In the genomic region with DNA sequence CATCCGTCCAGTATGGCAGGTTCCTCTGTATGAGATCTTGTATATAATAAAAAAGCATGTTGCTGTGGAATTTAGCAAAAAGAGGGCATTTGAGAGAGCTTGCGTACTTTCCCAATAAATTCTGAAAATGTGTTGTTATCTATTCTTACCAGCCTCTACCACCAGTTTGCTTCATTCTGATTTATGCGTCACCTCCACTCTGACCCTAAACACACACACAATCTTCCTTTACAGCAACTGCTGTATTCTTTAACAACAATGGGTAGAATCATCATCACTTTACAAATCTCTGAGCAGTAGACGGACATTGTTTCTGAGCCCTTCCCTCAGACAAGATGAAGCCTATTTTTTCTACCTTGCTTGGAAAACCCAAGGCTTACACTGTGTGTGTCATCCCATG, we compare ENCODE assay signal across 3 cellular contexts.
A peak's percentile ranks its signal among the peaks of the same experiment; 100 is the strongest.
TF ChIP-seq lines count a peak whose summit lies in the region.

No MANE protein-coding gene starts in this region.

TF ChIP-seq in SK-N-SH, 30 proteins besides CTCF, POLR2A, EP300 and RAD21 (continued from another document):
- TF ChIP-seq, protein P1, sequence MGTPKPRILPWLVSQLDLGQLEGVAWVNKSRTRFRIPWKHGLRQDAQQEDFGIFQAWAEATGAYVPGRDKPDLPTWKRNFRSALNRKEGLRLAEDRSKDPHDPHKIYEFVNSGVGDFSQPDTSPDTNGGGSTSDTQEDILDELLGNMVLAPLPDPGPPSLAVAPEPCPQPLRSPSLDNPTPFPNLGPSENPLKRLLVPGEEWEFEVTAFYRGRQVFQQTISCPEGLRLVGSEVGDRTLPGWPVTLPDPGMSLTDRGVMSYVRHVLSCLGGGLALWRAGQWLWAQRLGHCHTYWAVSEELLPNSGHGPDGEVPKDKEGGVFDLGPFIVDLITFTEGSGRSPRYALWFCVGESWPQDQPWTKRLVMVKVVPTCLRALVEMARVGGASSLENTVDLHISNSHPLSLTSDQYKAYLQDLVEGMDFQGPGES (IDR thresholded peaks at IDR 0.05; ENCODE audit: low read depth, low read length): no peak
- TF ChIP-seq GATA2 (CRISPR knock-in tag; IDR thresholded peaks at IDR 0.05): no peak
- TF ChIP-seq, protein P2, sequence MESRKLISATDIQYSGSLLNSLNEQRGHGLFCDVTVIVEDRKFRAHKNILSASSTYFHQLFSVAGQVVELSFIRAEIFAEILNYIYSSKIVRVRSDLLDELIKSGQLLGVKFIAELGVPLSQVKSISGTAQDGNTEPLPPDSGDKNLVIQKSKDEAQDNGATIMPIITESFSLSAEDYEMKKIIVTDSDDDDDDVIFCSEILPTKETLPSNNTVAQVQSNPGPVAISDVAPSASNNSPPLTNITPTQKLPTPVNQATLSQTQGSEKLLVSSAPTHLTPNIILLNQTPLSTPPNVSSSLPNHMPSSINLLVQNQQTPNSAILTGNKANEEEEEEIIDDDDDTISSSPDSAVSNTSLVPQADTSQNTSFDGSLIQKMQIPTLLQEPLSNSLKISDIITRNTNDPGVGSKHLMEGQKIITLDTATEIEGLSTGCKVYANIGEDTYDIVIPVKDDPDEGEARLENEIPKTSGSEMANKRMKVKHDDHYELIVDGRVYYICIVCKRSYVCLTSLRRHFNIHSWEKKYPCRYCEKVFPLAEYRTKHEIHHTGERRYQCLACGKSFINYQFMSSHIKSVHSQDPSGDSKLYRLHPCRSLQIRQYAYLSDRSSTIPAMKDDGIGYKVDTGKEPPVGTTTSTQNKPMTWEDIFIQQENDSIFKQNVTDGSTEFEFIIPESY (IDR thresholded peaks at IDR 0.05; ENCODE audit: borderline replicate concordance, low read depth): no peak
- TF ChIP-seq JUND (IDR thresholded peaks at IDR 0.05): no peak
- TF ChIP-seq SIN3A (IDR thresholded peaks at IDR 0.05; ENCODE audit: borderline replicate concordance, low read depth, low read length): no peak
- no peak for TF ChIP-seq RXRA (IDR thresholded peaks at IDR 0.05; ENCODE audit: borderline replicate concordance, low read depth)
- TF ChIP-seq NRF1 (IDR thresholded peaks at IDR 0.05; ENCODE audit: low read depth, low read length): no peak
- no peak for TF ChIP-seq RCOR1 (IDR thresholded peaks at IDR 0.05; ENCODE audit: low read length)
TF ChIP-seq in SK-N-SH: peak in this region for 0.

TF ChIP-seq in SK-N-SH treated with all-trans-retinoic acid at 6 μM for 48 hours, 23 proteins besides CTCF, POLR2A, EP300 and RAD21 (continued from another document):
- TF ChIP-seq, protein P3, sequence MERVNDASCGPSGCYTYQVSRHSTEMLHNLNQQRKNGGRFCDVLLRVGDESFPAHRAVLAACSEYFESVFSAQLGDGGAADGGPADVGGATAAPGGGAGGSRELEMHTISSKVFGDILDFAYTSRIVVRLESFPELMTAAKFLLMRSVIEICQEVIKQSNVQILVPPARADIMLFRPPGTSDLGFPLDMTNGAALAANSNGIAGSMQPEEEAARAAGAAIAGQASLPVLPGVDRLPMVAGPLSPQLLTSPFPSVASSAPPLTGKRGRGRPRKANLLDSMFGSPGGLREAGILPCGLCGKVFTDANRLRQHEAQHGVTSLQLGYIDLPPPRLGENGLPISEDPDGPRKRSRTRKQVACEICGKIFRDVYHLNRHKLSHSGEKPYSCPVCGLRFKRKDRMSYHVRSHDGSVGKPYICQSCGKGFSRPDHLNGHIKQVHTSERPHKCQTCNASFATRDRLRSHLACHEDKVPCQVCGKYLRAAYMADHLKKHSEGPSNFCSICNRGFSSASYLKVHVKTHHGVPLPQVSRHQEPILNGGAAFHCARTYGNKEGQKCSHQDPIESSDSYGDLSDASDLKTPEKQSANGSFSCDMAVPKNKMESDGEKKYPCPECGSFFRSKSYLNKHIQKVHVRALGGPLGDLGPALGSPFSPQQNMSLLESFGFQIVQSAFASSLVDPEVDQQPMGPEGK (CRISPR knock-in tag; IDR thresholded peaks at IDR 0.05; ENCODE audit: borderline replicate concordance): no peak
- TF ChIP-seq PPARA (CRISPR knock-in tag; IDR thresholded peaks at IDR 0.05; ENCODE audit: borderline replicate concordance): no peak
- TF ChIP-seq, protein P4, sequence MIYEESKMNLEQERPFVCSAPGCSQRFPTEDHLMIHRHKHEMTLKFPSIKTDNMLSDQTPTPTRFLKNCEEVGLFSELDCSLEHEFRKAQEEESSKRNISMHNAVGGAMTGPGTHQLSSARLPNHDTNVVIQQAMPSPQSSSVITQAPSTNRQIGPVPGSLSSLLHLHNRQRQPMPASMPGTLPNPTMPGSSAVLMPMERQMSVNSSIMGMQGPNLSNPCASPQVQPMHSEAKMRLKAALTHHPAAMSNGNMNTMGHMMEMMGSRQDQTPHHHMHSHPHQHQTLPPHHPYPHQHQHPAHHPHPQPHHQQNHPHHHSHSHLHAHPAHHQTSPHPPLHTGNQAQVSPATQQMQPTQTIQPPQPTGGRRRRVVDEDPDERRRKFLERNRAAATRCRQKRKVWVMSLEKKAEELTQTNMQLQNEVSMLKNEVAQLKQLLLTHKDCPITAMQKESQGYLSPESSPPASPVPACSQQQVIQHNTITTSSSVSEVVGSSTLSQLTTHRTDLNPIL (CRISPR knock-in tag; IDR thresholded peaks at IDR 0.05; ENCODE audit: low read depth): no peak
- TF ChIP-seq ISL1 (CRISPR knock-in tag; IDR thresholded peaks at IDR 0.05): no peak
- no peak for TF ChIP-seq ZNF565 (CRISPR knock-in tag; conservative IDR thresholded peaks at IDR 0.05; ENCODE audit: low read depth)
- no peak for TF ChIP-seq RARB (CRISPR knock-in tag; IDR thresholded peaks at IDR 0.05)
- TF ChIP-seq, protein P5, sequence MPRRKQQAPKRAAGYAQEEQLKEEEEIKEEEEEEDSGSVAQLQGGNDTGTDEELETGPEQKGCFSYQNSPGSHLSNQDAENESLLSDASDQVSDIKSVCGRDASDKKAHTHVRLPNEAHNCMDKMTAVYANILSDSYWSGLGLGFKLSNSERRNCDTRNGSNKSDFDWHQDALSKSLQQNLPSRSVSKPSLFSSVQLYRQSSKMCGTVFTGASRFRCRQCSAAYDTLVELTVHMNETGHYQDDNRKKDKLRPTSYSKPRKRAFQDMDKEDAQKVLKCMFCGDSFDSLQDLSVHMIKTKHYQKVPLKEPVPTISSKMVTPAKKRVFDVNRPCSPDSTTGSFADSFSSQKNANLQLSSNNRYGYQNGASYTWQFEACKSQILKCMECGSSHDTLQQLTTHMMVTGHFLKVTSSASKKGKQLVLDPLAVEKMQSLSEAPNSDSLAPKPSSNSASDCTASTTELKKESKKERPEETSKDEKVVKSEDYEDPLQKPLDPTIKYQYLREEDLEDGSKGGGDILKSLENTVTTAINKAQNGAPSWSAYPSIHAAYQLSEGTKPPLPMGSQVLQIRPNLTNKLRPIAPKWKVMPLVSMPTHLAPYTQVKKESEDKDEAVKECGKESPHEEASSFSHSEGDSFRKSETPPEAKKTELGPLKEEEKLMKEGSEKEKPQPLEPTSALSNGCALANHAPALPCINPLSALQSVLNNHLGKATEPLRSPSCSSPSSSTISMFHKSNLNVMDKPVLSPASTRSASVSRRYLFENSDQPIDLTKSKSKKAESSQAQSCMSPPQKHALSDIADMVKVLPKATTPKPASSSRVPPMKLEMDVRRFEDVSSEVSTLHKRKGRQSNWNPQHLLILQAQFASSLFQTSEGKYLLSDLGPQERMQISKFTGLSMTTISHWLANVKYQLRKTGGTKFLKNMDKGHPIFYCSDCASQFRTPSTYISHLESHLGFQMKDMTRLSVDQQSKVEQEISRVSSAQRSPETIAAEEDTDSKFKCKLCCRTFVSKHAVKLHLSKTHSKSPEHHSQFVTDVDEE (CRISPR knock-in tag; IDR thresholded peaks at IDR 0.05): no peak
- TF ChIP-seq GLIS3 (CRISPR knock-in tag; IDR thresholded peaks at IDR 0.05): no peak
- TF ChIP-seq ZNF8 (CRISPR knock-in tag; IDR thresholded peaks at IDR 0.05): no peak
- TF ChIP-seq CSDC2 (CRISPR knock-in tag; IDR thresholded peaks at IDR 0.05): no peak
- TF ChIP-seq ZC3H10 (CRISPR knock-in tag; IDR thresholded peaks at IDR 0.05): no peak
- TF ChIP-seq ARNTL (CRISPR knock-in tag; IDR thresholded peaks at IDR 0.05; ENCODE audit: borderline replicate concordance, low read depth): no peak
- no peak for TF ChIP-seq TCF4 (CRISPR knock-in tag; IDR thresholded peaks at IDR 0.05; ENCODE audit: borderline replicate concordance)
- TF ChIP-seq, protein P6, sequence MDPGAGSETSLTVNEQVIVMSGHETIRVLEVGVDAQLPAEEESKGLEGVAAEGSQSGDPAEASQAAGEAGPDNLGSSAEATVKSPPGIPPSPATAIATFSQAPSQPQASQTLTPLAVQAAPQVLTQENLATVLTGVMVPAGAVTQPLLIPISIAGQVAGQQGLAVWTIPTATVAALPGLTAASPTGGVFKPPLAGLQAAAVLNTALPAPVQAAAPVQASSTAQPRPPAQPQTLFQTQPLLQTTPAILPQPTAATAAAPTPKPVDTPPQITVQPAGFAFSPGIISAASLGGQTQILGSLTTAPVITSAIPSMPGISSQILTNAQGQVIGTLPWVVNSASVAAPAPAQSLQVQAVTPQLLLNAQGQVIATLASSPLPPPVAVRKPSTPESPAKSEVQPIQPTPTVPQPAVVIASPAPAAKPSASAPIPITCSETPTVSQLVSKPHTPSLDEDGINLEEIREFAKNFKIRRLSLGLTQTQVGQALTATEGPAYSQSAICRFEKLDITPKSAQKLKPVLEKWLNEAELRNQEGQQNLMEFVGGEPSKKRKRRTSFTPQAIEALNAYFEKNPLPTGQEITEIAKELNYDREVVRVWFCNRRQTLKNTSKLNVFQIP (CRISPR knock-in tag; IDR thresholded peaks at IDR 0.05; ENCODE audit: borderline replicate concordance, low read depth): no peak
- TF ChIP-seq OSR1 (CRISPR knock-in tag; IDR thresholded peaks at IDR 0.05): no peak

TF ChIP-seq in K562, 482 proteins besides CTCF, POLR2A, EP300 and RAD21 (continued from another document):
- TF ChIP-seq TCF3 (CRISPR knock-in tag; IDR thresholded peaks at IDR 0.05) (peak; percentile 73), KDM1A (IDR thresholded peaks at IDR 0.05) (peak; percentile 87 to 90), ZNF12 (CRISPR knock-in tag; IDR thresholded peaks at IDR 0.05) (no peak), CBFA2T2 (conservative IDR thresholded peaks at IDR 0.05) (peak; percentile 50; the same call in 1 of the 2 replicates), TAL1 (IDR thresholded peaks at IDR 0.05) (peak; percentile 51), TEAD4 (IDR thresholded peaks at IDR 0.05; ENCODE audit: low read length) (peak; percentile 57), TEAD4 (CRISPR knock-in tag; IDR thresholded peaks at IDR 0.05; ENCODE audit: borderline replicate concordance) (no peak), ARID1B (IDR thresholded peaks at IDR 0.05) (peak; percentile 63)
